22 cellular contexts compared by ENCODE assay signal in genomic region chr1:224651188-224651587, GRCh38.
"Had no signal": no experiment of that assay in that cellular context is flagged by ENCODE, and none has a peak within 500 bp of the region (broad histone marks: within the 10 kb centered on the region; RNA-seq: fewer than 3 reads in every experiment).

No MANE protein-coding gene starts in this region.

- ATAC-seq: left lung; naive thymus-derived CD8-positive, alpha-beta T cell; psoas muscle; right cardiac atrium; stimulated activated memory B cell treated with anti-CD40 and anti-IgM and Interleukin-4, amounts not matched to agents 10 μg/mL and 1 μg/mL and 100 μg/mL, for 72 hours; stimulated activated naive CD8-positive, alpha-beta T cell treated with anti-CD3 and anti-CD28 coated beads, Interleukin-15, Interleukin-2, amounts not matched to agents 100 U/mL and 50 U/mL, for 24 hours had no signal

- H3K4me3 ChIP-seq: coronary artery, esophagus muscularis mucosa, left lung, ovary, psoas muscle, skin epidermis, spleen, thoracic aorta, tibial nerve, upper lobe of left lung had no signal

- H3K9me3 ChIP-seq: esophagus muscularis mucosa, left lung, ovary, psoas muscle, spleen, thoracic aorta, tibial nerve, upper lobe of left lung had no signal

- H3K27ac ChIP-seq: coronary artery, esophagus muscularis mucosa, left lung, ovary, psoas muscle, skin epidermis, thoracic aorta, tibial nerve, upper lobe of left lung had no signal

- H3K27me3 ChIP-seq: esophagus muscularis mucosa, left lung, ovary, tibial nerve, upper lobe of left lung had no signal

- H3K4me1 ChIP-seq: left lung, psoas muscle, upper lobe of left lung had no signal

- H3K36me3 ChIP-seq: esophagus muscularis mucosa, left lung, ovary, spleen, thoracic aorta, tibial nerve, upper lobe of left lung had no signal

- DNase-seq: dermis blood vessel endothelial cell; effector memory CD4-positive, alpha-beta T cell; kidney; left lung; mammary epithelial cell; naive thymus-derived CD8-positive, alpha-beta T cell; occipital lobe; ovary; posterior cingulate gyrus; psoas muscle; right cardiac atrium; spleen; stimulated activated CD4-positive, alpha-beta T cell treated with anti-CD3 and anti-CD28 coated beads, Interleukin-4, amount 100 ng/mL, for 4 hours; stimulated activated naive CD8-positive, alpha-beta T cell treated with anti-CD3 and anti-CD28 coated beads, Interleukin-15, Interleukin-2, amounts not matched to agents 100 U/mL and 50 U/mL, for 24 hours; substantia nigra; upper lobe of left lung had no signal
